In the genomic region with DNA sequence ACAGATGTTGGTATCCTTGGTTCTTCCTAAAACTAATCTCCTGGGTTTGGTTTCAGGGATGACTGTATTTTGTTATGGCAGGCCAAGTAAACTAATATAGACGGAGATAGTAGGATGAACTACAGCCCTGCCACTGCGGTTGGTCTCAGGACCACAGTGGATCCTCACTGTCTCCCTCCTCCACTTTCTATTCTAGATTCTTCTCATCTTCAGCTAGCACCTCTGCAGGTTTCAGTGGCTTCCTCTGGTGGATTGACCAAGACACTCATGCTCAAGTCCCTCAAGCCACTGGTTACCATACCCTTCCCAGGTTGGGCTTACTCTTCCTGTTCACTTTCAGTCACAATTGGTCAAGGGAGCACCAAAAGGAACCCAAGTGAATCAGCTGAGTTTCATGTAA, we compare ENCODE assay signal across 8 cellular contexts.
"Had no signal": no experiment of that assay in that cellular context is flagged by ENCODE, and none has a peak within 500 bp of the region (broad histone marks: within the 10 kb centered on the region; RNA-seq: fewer than 3 reads in every experiment).

No MANE protein-coding gene starts in this region.

- H3K4me3 ChIP-seq: GM12878 had no signal

- FAIRE-seq: G401.6, GM12878, GM12891, GM12892, GM18507, GM19239 had no signal

- DNase-seq: GDM1, GF-D8 had no signal

- ATAC-seq: GM12878 had no signal
